8 cellular contexts compared by ENCODE assay signal in the genomic region with DNA sequence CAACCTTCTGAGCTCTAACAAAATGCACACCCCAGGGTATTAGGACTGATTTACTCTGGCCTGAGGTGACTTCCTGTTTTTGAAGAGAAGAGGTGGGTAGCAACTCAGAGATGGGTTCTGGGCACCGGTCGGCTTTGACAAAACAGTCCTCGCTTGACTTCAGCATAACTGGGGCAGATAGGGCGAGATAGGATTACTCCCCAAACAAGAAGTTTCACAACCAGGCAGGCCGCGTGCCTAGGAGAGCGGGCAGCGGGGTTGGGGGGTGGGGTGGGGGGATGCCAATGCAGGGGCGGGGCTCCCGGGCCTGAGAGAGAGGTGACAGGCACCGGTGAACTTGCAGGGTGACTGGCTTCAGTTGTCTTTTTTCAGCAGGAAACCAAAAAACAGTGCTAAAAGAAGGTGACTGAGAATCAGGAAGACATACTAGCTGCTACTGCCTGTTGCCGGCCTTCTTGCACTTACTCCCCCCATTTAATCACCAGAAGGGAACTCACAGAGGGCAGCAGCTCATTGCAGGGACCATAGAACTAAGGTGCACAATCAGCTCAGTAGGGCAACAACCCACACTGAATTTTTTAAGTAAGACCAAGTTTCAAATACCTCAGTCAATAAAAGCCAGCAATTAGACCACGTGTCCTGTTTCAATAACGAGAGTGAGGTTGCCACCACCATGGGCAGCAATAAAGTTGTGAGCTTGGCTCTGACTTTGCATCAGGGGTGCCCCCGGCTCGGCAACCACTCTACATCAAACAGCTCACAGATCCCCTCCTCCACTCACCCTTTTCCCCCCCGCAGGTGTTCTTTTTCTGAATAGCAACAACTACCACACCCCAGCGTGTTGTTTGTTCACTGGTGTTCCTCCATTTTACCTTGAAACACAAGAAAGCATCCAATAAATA. TPM values are rescaled to one million over a fixed set of nuclear protein-coding genes. Genes with fewer than 3 reads are reported as not detected.
A peak's percentile ranks its signal among the peaks of the same experiment; 100 is the strongest.
DNase-seq lines count a peak whose midpoint lies in the region; ATAC-seq and TF ChIP-seq lines count a peak whose summit lies in the region.

No MANE protein-coding gene starts in this region.

- peak; percentile 31 for ATAC-seq in HG02798 (IDR thresholded peaks at IDR 0.05; ENCODE audit: poor library complexity, unreplicated experiment)
- peak; percentile 72 for ATAC-seq in stimulated activated naive CD8-positive, alpha-beta T cell treated with anti-CD3 and anti-CD28 coated beads, Interleukin-15, amount 100 ng/mL, for 72 hours
- ATAC-seq in HG02884 (IDR thresholded peaks at IDR 0.05; ENCODE audit: unreplicated experiment) = no peak

- peak overlapping the region; percentile 77 for H3K4me3 Mint-ChIP-seq in stimulated activated naive CD8-positive, alpha-beta T cell treated with anti-CD3 and anti-CD28 coated beads, Interleukin-15, amount 100 ng/mL, for 72 hours

- H3K9me3 Mint-ChIP-seq in stimulated activated naive CD8-positive, alpha-beta T cell treated with anti-CD3 and anti-CD28 coated beads, Interleukin-15, amount 100 ng/mL, for 72 hours = no peaks in the 10 kb centered on the region

- H3K27me3 ChIP-seq in colonic mucosa = no peaks in the 10 kb centered on the region

- no peaks in the 10 kb centered on the region for H3K9me3 ChIP-seq in colonic mucosa

- H3K4me1 ChIP-seq in colonic mucosa = no peaks in the 10 kb centered on the region

- no peaks in the 10 kb centered on the region for H3K27me3 Mint-ChIP-seq in stimulated activated naive CD8-positive, alpha-beta T cell treated with anti-CD3 and anti-CD28 coated beads, Interleukin-15, amount 100 ng/mL, for 72 hours

- H3K27ac Mint-ChIP-seq in stimulated activated naive CD8-positive, alpha-beta T cell treated with anti-CD3 and anti-CD28 coated beads, Interleukin-15, amount 100 ng/mL, for 72 hours = peak overlapping the region; percentile 98 to 99

- peak; percentile 67 for DNase-seq in GM13977 (ENCODE audit: low spot score)
- DNase-seq in T-helper 1 cell = peak in 4 of 5 donors; percentile 44 to 86 (median 54)
- no peak for DNase-seq in colonic mucosa
- peak; percentile 51 to 81 for DNase-seq in stimulated activated naive CD8-positive, alpha-beta T cell treated with anti-CD3 and anti-CD28 coated beads, Interleukin-15, amount 100 ng/mL, for 72 hours
- no peak for DNase-seq in NCI-H774 (lab: John Stamatoyannopoulos, UW)
- no peak for DNase-seq in posterior cingulate gyrus

- in situ Hi-C loops in GM13977 (cut with MboI; ENCODE audit: low pct_unique_long_range_greater_than_20kb, low sequenced_read_pairs, unreplicated experiment) = loop anchor here (10.0 to 25.0 kb wide), 3 partner anchors 213 to 587 kb away; no protein-coding TSS in a partner anchor

- H3K27ac ChIP-seq in colonic mucosa = peak overlapping the region; percentile 37

- no peak overlapping the region for H3K4me3 ChIP-seq in colonic mucosa

- H3K9ac ChIP-seq in colonic mucosa (ENCODE audit: low read depth in 2 of 2, low read length in 2 of 2) = no peak overlapping the region

- TF ChIP-seq CTCF in GM13977 (IDR thresholded peaks at IDR 0.05; ENCODE audit: extremely low read depth, insufficient read depth, missing control alignments) (no peak), colonic mucosa (IDR thresholded peaks at IDR 0.05) (no peak)

- intact Hi-C loops in colonic mucosa (cut with DNase I) (loop anchor here (10.0 kb wide), 1 partner anchor 140 kb away; no protein-coding TSS in a partner anchor), posterior cingulate gyrus (cut with DNase I) (loop anchor here (5.0 kb wide), 1 partner anchor 462 kb away; no protein-coding TSS in a partner anchor)

- H3K36me3 ChIP-seq in colonic mucosa = no peaks in the 10 kb centered on the region

- peaks cover 100% of the 10 kb centered on the region for H3K4me1 Mint-ChIP-seq in stimulated activated naive CD8-positive, alpha-beta T cell treated with anti-CD3 and anti-CD28 coated beads, Interleukin-15, amount 100 ng/mL, for 72 hours

RNA-seq across cellular contexts. Expression of gene ETS1, which starts 37.2 kb away (rescaled TPM):
- 10 to 100 TPM; 19.3 to 37.6 TPM for total RNA-seq in colonic mucosa

Comparison
In these comparisons a context has a peak if more than half of its experiments do, and no peak if none do; other contexts are left out.
1. DNase-seq: peak in GM13977 (single experiment), T-helper 1 cell (4 of 5) and stimulated activated naive CD8-positive, alpha-beta T cell treated with anti-CD3 and anti-CD28 coated beads, Interleukin-15, amount 100 ng/mL, for 72 hours (2 of 2); none in colonic mucosa (single experiment), NCI-H774 (single experiment) and posterior cingulate gyrus (0 of 10).